7 cellular contexts compared by ENCODE assay signal in genomic region chr1:66275601-66276023, GRCh38.
DNase-seq lines count a peak whose midpoint lies in the region; ATAC-seq and TF ChIP-seq lines count a peak whose summit lies in the region.

No MANE protein-coding gene starts in this region.

- TF ChIP-seq CTCF in KMS-11 (conservative IDR thresholded peaks at IDR 0.05; ENCODE audit: low read depth, low read length) = no peak
- TF ChIP-seq CTCF in smooth muscle cell (IDR thresholded peaks at IDR 0.05; ENCODE audit: borderline replicate concordance, insufficient read depth, poor library complexity, severe bottlenecking) = no peak
- no peak for TF ChIP-seq CTCF in BE2C (IDR thresholded peaks at IDR 0.05; ENCODE audit: low read depth, low read length)

- H3K9ac ChIP-seq in KMS-11 (peak overlapping the region; percentile 18; the same call in 1 of the 2 replicates), smooth muscle cell (ENCODE audit: low read depth) (no peak overlapping the region)

- peak overlapping the region; percentile 95 for H3K4me2 ChIP-seq in KMS-11
- peak overlapping the region; percentile 47 for H3K4me2 ChIP-seq in smooth muscle cell

- intact Hi-C loops in left cardiac atrium (cut with DNase I) = no loop called here

- H3K36me3 ChIP-seq in KMS-11 (ENCODE audit: insufficient read depth) (no peaks in the 10 kb centered on the region), smooth muscle cell (ENCODE audit: low read depth) (no peaks in the 10 kb centered on the region), BE2C (no peaks in the 10 kb centered on the region)

- no peaks in the 10 kb centered on the region for H3K9me3 ChIP-seq in smooth muscle cell (replicated peaks; ENCODE audit: low read depth)
- H3K9me3 ChIP-seq in BE2C = no peaks in the 10 kb centered on the region

- H3K27me3 ChIP-seq in KMS-11 (ENCODE audit: insufficient read depth, low read depth) (no peaks in the 10 kb centered on the region), smooth muscle cell (ENCODE audit: low read depth) (no peaks in the 10 kb centered on the region), BE2C (no peaks in the 10 kb centered on the region)

- H3K4me1 ChIP-seq in KMS-11 (ENCODE audit: low read depth, poor library complexity, severe bottlenecking) (peaks cover 67% of the 10 kb centered on the region), smooth muscle cell (ENCODE audit: low read depth) (peaks cover 24% of the 10 kb centered on the region), BE2C (peaks cover 3% of the 10 kb centered on the region; the same call in 1 of the 2 replicates)

- WGBS in smooth muscle cell (ENCODE audit: low lambda C conversion rate) = 58% methylated on average over 5 of the region's 5 CpGs

- peak; percentile 30 to 32 for DNase-seq in activated CD4-positive, alpha-beta T cell treated with anti-CD3 and anti-CD28 coated beads, Interleukin-2, amount 50 U/mL, for 4 hours
- DNase-seq in left cardiac atrium (peak; percentile 45), smooth muscle cell (lab: John Stamatoyannopoulos, UW; ENCODE audit: unreplicated experiment) (no peak), kidney glomerular epithelial cell (lab: John Stamatoyannopoulos, UW) (no peak), BE2C (no peak)

- H3K79me2 ChIP-seq in KMS-11 (ENCODE audit: insufficient read depth, low read depth) = no peaks in the 10 kb centered on the region
- no peaks in the 10 kb centered on the region for H3K79me2 ChIP-seq in smooth muscle cell (ENCODE audit: low read depth)

- ATAC-seq in left cardiac atrium (peak in 1 of 2 donors; percentile 31), GM21717 (IDR thresholded peaks at IDR 0.05; ENCODE audit: unreplicated experiment) (no peak)

- peaks cover 28% of the 10 kb centered on the region for H3F3A ChIP-seq in smooth muscle cell (ENCODE audit: low read depth)

- no peaks in the 10 kb centered on the region for H4K20me1 ChIP-seq in KMS-11 (ENCODE audit: insufficient read depth)
- H4K20me1 ChIP-seq in smooth muscle cell (ENCODE audit: low read depth) = no peaks in the 10 kb centered on the region

- H3K27ac ChIP-seq in KMS-11 (peak overlapping the region; percentile 58; the same call in 1 of the 2 replicates), smooth muscle cell (ENCODE audit: low read depth) (peak overlapping the region; percentile 93)

- peak overlapping the region; percentile 14; the same call in 1 of the 2 replicates for H2AFZ ChIP-seq in KMS-11 (ENCODE audit: low read depth)
- peak overlapping the region; percentile 38 for H2AFZ ChIP-seq in smooth muscle cell (ENCODE audit: low read depth)

- H3K4me3 ChIP-seq in KMS-11 (IDR thresholded peaks at IDR 0.05; ENCODE audit: insufficient read depth, low read depth, low read length) (no peak overlapping the region), smooth muscle cell (no peak overlapping the region), BE2C (ENCODE audit: low read depth, low read length) (no peak overlapping the region)

Comparison
In these comparisons a context has a peak if more than half of its experiments do, and no peak if none do; other contexts are left out.
1. DNase-seq: peak in activated CD4-positive, alpha-beta T cell treated with anti-CD3 and anti-CD28 coated beads, Interleukin-2, amount 50 U/mL, for 4 hours (2 of 2) and left cardiac atrium (single experiment); none in smooth muscle cell (single experiment), kidney glomerular epithelial cell (single experiment) and BE2C (single experiment).